8 cellular contexts compared by ENCODE assay signal in the genomic region with DNA sequence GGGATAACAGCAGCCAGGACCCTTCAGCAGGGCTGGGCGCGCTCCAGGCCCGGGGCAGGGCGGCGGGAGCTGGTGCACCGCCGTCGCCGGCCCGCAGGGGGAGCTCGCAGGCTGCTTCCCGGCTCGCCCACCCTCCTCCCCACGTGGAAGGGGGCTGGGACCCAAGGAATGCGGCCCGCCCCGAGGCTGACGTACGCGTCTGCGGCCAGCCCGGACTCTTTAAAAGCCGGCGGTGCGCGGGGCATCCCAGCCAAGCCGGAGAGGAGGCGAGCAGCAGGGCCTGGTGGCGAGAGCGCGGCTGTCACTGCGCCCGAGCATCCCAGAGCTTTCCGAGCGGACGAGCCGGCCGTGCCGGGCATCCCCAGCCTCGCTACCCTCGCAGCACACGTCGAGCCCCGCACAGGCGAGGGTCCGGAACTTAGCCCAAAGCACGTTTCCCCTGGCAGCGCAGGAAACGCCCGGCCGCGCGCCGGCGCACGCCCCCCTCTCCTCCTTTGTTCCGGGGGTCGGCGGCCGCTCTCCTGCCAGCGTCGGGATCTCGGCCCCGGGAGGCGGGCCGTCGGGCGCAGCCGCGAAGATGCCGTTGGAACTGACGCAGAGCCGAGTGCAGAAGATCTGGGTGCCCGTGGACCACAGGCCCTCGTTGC. TPM values are rescaled to one million over a fixed set of nuclear protein-coding genes. Genes with fewer than 3 reads are reported as not detected.
DNase-seq lines count a peak whose midpoint lies in the region; ATAC-seq and TF ChIP-seq lines count a peak whose summit lies in the region.

TSS of gene PFKFB3 (plus strand) at position 249 of the 647 bp plus-strand sequence. CDS start at position 578, 329 bp downstream.

- ATAC-seq in GM19372 (IDR thresholded peaks at IDR 0.05; ENCODE audit: low read depth, unreplicated experiment) (peak; percentile 62), HG03521 (IDR thresholded peaks at IDR 0.05; ENCODE audit: unreplicated experiment) (peak; percentile 66), esophagus mucosa (peak; percentile 89)

- peaks cover 23% of the 10 kb centered on the region for H3K36me3 ChIP-seq in OCI-LY7 (ENCODE audit: insufficient read depth, low read length)
- H3K36me3 ChIP-seq in muscle layer of colon (ENCODE audit: insufficient read depth, low read length), result no peaks in the 10 kb centered on the region

- no peaks in the 10 kb centered on the region for H3K9me2 ChIP-seq in OCI-LY7 (ENCODE audit: insufficient read depth, low read length)

- H4K20me1 ChIP-seq in OCI-LY7 (ENCODE audit: insufficient read depth, low read length), result peaks cover 15% of the 10 kb centered on the region; the same call in 1 of the 2 replicates

- H3K27me3 ChIP-seq in muscle layer of colon (ENCODE audit: control insufficient read depth in 1 of 2, insufficient read depth in 2 of 2, low read length in 2 of 2), result no peaks in the 10 kb centered on the region

- no peak within 1 kb of the TSS for H3K9ac ChIP-seq in muscle layer of colon (ENCODE audit: low read length)

- H3K4me3 ChIP-seq in OCI-LY7 (ENCODE audit: low read depth, low read length, poor library complexity, severe bottlenecking) (peak within 1 kb of the TSS; percentile 99), muscle layer of colon (ENCODE audit: low read depth in 1 of 2, low read length in 2 of 2) (peak within 1 kb of the TSS; percentile 74 to 91)

- H3K27me3 Mint-ChIP-seq in activated T-cell treated with anti-CD3 and anti-CD28 coated beads, Interleukin-2, amount 50 U/mL, for 24 hours, result no peaks in the 10 kb centered on the region

- CTCF ChIA-PET in OCI-LY7 (lab: Charles Lee; ENCODE audit: unreplicated experiment), result interaction anchor here (0.7 to 2.4 kb wide), 6 partner anchors 75 to 203 kb away, joined by 3 to 17 read pairs (median 4); no protein-coding TSS in a partner anchor

- peaks cover 19% of the 10 kb centered on the region for H3K36me3 Mint-ChIP-seq in activated T-cell treated with anti-CD3 and anti-CD28 coated beads, Interleukin-2, amount 50 U/mL, for 24 hours (ENCODE audit: low read depth)

- peak; percentile 62 for DNase-seq in CMK (ENCODE audit: low read depth)
- peak; percentile 97 for DNase-seq in OCI-LY7 (ENCODE audit: low spot score)
- peak; percentile 96 for DNase-seq in activated T-cell treated with anti-CD3 and anti-CD28 coated beads, Interleukin-2, amount 50 U/mL, for 24 hours
- DNase-seq in stimulated activated CD8-positive, alpha-beta memory T cell treated with anti-CD3 and anti-CD28 coated beads, Interleukin-7, amount 100 ng/mL, for 24 hours (ENCODE audit: low read depth), result peak; percentile 84

- H3K4me3 Mint-ChIP-seq in activated T-cell treated with anti-CD3 and anti-CD28 coated beads, Interleukin-2, amount 50 U/mL, for 24 hours, result peak within 1 kb of the TSS; percentile 89

- H3K9me3 ChIP-seq in OCI-LY7 (ENCODE audit: low read length), result no peaks in the 10 kb centered on the region
- no peaks in the 10 kb centered on the region for H3K9me3 ChIP-seq in muscle layer of colon (ENCODE audit: low read length)

- peaks cover 32% of the 10 kb centered on the region for H3K79me2 ChIP-seq in OCI-LY7 (ENCODE audit: insufficient read depth, low read depth, low read length)

- peaks cover 53% of the 10 kb centered on the region for H3K4me1 ChIP-seq in OCI-LY7 (ENCODE audit: insufficient read depth, low read length, poor library complexity, severe bottlenecking)
- H3K4me1 ChIP-seq in muscle layer of colon (ENCODE audit: insufficient read depth, low read length), result peaks cover 12% of the 10 kb centered on the region

- H3K4me2 ChIP-seq in OCI-LY7 (ENCODE audit: low read length), result peak within 1 kb of the TSS; percentile 92

- H2AFZ ChIP-seq in OCI-LY7 (ENCODE audit: low read length), result peak within 1 kb of the TSS; percentile 65

- H3K27ac ChIP-seq in OCI-LY7 (ENCODE audit: low read depth, low read length, poor library complexity, severe bottlenecking) (peak within 1 kb of the TSS; percentile 63), muscle layer of colon (ENCODE audit: low read depth, low read length) (peak within 1 kb of the TSS; percentile 95)

- peak; percentile 84 for TF ChIP-seq CTCF in OCI-LY7 (conservative IDR thresholded peaks at IDR 0.05; ENCODE audit: low read length)

- POLR2A ChIA-PET in OCI-LY7 (lab: Charles Lee), result interaction anchor here (0.6 to 3.7 kb wide), 12 partner anchors 24 to 249 kb away, joined by 3 to 46 read pairs (median 4); no protein-coding TSS in a partner anchor

- H3K9me3 Mint-ChIP-seq in activated T-cell treated with anti-CD3 and anti-CD28 coated beads, Interleukin-2, amount 50 U/mL, for 24 hours, result no peaks in the 10 kb centered on the region

- peak within 1 kb of the TSS; percentile 96 for H3K27ac Mint-ChIP-seq in activated T-cell treated with anti-CD3 and anti-CD28 coated beads, Interleukin-2, amount 50 U/mL, for 24 hours

- intact Hi-C loops in OCI-LY7 (cut with micrococcal nuclease; ENCODE audit: unreplicated experiment), result loop anchor here (1.0 to 5.0 kb wide), 8 partner anchors 52 to 203 kb away; no protein-coding TSS in a partner anchor

- no TSS peak for BruUV-seq in OCI-LY7 (replicated peaks; lab: Mats Ljungman, UMichigan)

- peaks cover 46% of the 10 kb centered on the region for H3K4me1 Mint-ChIP-seq in activated T-cell treated with anti-CD3 and anti-CD28 coated beads, Interleukin-2, amount 50 U/mL, for 24 hours (ENCODE audit: low read depth)

RNA-seq across cellular contexts. Expression of gene PFKFB3, which starts in this region (rescaled TPM):
- total RNA-seq in OCI-LY7 (2014; rRNA removed; shearing (Covaris generic)), result 29.0 and 33.7 TPM in 2 replicates
- 36.7 and 50.7 TPM in 2 replicates for total RNA-seq in OCI-LY7 (2022)
- 48.2 TPM for total RNA-seq in esophagus mucosa

Comparison
In these comparisons a context has a peak if more than half of its experiments do, and no peak if none do; other contexts are left out.
1. Peak in every context shown above with its lines: DNase-seq, ATAC-seq, H3K4me3 ChIP-seq and H3K27ac ChIP-seq.